In the genomic region with DNA sequence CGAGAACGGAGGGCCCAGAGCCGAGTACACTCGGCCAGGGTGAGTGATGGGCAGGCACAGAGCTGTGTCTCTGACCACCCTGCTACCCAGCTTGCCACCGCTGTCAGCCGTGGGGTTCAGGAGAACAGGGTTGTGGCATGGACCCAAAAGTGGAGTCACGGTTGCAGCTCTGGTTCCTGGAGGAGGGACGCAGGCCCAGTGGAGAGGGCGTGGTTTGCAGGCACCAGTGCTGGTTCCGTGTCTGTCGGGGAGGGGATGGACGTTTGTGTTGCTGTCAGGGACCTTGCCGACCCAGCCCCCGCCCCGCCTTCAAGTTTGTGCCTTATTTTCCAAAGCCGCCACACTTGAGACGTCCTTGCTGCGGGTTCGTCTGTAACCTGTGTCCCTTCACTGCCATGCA, we compare ENCODE assay signal across 18 cellular contexts. TPM values are rescaled to one million over a fixed set of nuclear protein-coding genes. Genes with fewer than 3 reads are reported as not detected.
DNase-seq lines count a peak whose midpoint lies in the region; ATAC-seq and TF ChIP-seq lines count a peak whose summit lies in the region.
"Had no signal": no experiment of that assay in that cellular context is flagged by ENCODE, and none has a peak within 500 bp of the region (broad histone marks: within the 10 kb centered on the region; RNA-seq: fewer than 3 reads in every experiment).

No MANE protein-coding gene starts in this region.

- no peak for DNase-seq in stimulated activated naive CD8-positive, alpha-beta T cell treated with anti-CD3 and anti-CD28 coated beads, Interleukin-15, Interleukin-2, amounts not matched to agents 100 U/mL and 50 U/mL, for 24 hours
- DNase-seq in activated naive CD8-positive, alpha-beta T cell treated with anti-CD3 and anti-CD28 coated beads for 36 hours, result no peak
- DNase-seq in nephron progenitor cell, result no peak
- DNase-seq in NCI-H510A (lab: John Stamatoyannopoulos, UW), result no peak
- DNase-seq: activated naive CD4-positive, alpha-beta T cell treated with anti-CD3 and anti-CD28 coated beads, Interleukin-2, amount 10 ng/mL, durations not matched to agents 7 days and 5 days; C1 segment of cervical spinal cord; Calu3; colonic mucosa; HCEC 1CT; NCI-H1417 treated with DMSO at 0.1 percent for 48 hours; NCI-H2081; NCI-H2227 treated with DMSO at 0.1 percent for 48 hours; NCI-H774; sigmoid colon had no signal

- H3K36me3 Mint-ChIP-seq in stimulated activated naive CD8-positive, alpha-beta T cell treated with anti-CD3 and anti-CD28 coated beads, Interleukin-15, Interleukin-2, amounts not matched to agents 100 ng/mL and 50 ng/mL, for 24 hours (ENCODE audit: low read depth), result peaks cover 29% of the 10 kb centered on the region
- H3K36me3 Mint-ChIP-seq in activated naive CD8-positive, alpha-beta T cell treated with anti-CD3 and anti-CD28 coated beads for 36 hours, result peaks cover 30% of the 10 kb centered on the region
- peaks cover 24% of the 10 kb centered on the region for H3K36me3 Mint-ChIP-seq in nephron progenitor cell (ENCODE audit: low read depth)

- H3K4me3 Mint-ChIP-seq in stimulated activated naive CD8-positive, alpha-beta T cell treated with anti-CD3 and anti-CD28 coated beads, Interleukin-15, Interleukin-2, amounts not matched to agents 100 ng/mL and 50 ng/mL, for 24 hours, result peak overlapping the region; percentile 20
- H3K4me3 Mint-ChIP-seq in activated naive CD8-positive, alpha-beta T cell treated with anti-CD3 and anti-CD28 coated beads for 36 hours, result no peak overlapping the region
- H3K4me3 Mint-ChIP-seq in nephron progenitor cell, result no peak overlapping the region
- H3K4me3 Mint-ChIP-seq: activated naive CD4-positive, alpha-beta T cell treated with anti-CD3 and anti-CD28 coated beads, Interleukin-2, amount 10 ng/mL, durations not matched to agents 7 days and 5 days; T-helper 2 cell treated with Interferon-gamma antibody and Interleukin-4, amounts not matched to agents 5 μg/mL and 100 μg/mL, for 36 hours had no signal

- H3K27me3 Mint-ChIP-seq in stimulated activated naive CD8-positive, alpha-beta T cell treated with anti-CD3 and anti-CD28 coated beads, Interleukin-15, Interleukin-2, amounts not matched to agents 100 ng/mL and 50 ng/mL, for 24 hours, result no peaks in the 10 kb centered on the region
- H3K27me3 Mint-ChIP-seq in activated naive CD8-positive, alpha-beta T cell treated with anti-CD3 and anti-CD28 coated beads for 36 hours, result no peaks in the 10 kb centered on the region
- peaks cover 4% of the 10 kb centered on the region for H3K27me3 Mint-ChIP-seq in nephron progenitor cell (ENCODE audit: low read depth, poor library complexity)
- H3K27me3 Mint-ChIP-seq: activated naive CD4-positive, alpha-beta T cell treated with anti-CD3 and anti-CD28 coated beads, Interleukin-2, amount 10 ng/mL, durations not matched to agents 7 days and 5 days had no signal

- peaks cover 67% of the 10 kb centered on the region for H3K4me1 Mint-ChIP-seq in stimulated activated naive CD8-positive, alpha-beta T cell treated with anti-CD3 and anti-CD28 coated beads, Interleukin-15, Interleukin-2, amounts not matched to agents 100 ng/mL and 50 ng/mL, for 24 hours (ENCODE audit: low read depth)
- peaks cover 66% of the 10 kb centered on the region for H3K4me1 Mint-ChIP-seq in activated naive CD8-positive, alpha-beta T cell treated with anti-CD3 and anti-CD28 coated beads for 36 hours
- H3K4me1 Mint-ChIP-seq in nephron progenitor cell, result peaks cover 58% of the 10 kb centered on the region

- no peak for TF ChIP-seq CTCF in nephron progenitor cell (IDR thresholded peaks at IDR 0.05)

- no peak overlapping the region for H3K27ac Mint-ChIP-seq in stimulated activated naive CD8-positive, alpha-beta T cell treated with anti-CD3 and anti-CD28 coated beads, Interleukin-15, Interleukin-2, amounts not matched to agents 100 ng/mL and 50 ng/mL, for 24 hours
- peak overlapping the region; percentile 66 for H3K27ac Mint-ChIP-seq in activated naive CD8-positive, alpha-beta T cell treated with anti-CD3 and anti-CD28 coated beads for 36 hours
- H3K27ac Mint-ChIP-seq in nephron progenitor cell, result peak overlapping the region; percentile 32
- H3K27ac Mint-ChIP-seq: activated naive CD4-positive, alpha-beta T cell treated with anti-CD3 and anti-CD28 coated beads, Interleukin-2, amount 10 ng/mL, durations not matched to agents 7 days and 5 days; T-helper 2 cell treated with Interferon-gamma antibody and Interleukin-4, amounts not matched to agents 5 μg/mL and 100 μg/mL, for 36 hours had no signal

- no peaks in the 10 kb centered on the region for H3K9me3 Mint-ChIP-seq in stimulated activated naive CD8-positive, alpha-beta T cell treated with anti-CD3 and anti-CD28 coated beads, Interleukin-15, Interleukin-2, amounts not matched to agents 100 ng/mL and 50 ng/mL, for 24 hours
- no peaks in the 10 kb centered on the region for H3K9me3 Mint-ChIP-seq in activated naive CD8-positive, alpha-beta T cell treated with anti-CD3 and anti-CD28 coated beads for 36 hours
- no peaks in the 10 kb centered on the region for H3K9me3 Mint-ChIP-seq in nephron progenitor cell
- H3K9me3 Mint-ChIP-seq: activated naive CD4-positive, alpha-beta T cell treated with anti-CD3 and anti-CD28 coated beads, Interleukin-2, amount 10 ng/mL, durations not matched to agents 7 days and 5 days; T-helper 2 cell treated with Interferon-gamma antibody and Interleukin-4, amounts not matched to agents 5 μg/mL and 100 μg/mL, for 36 hours had no signal

- no peak for ATAC-seq in stimulated activated naive CD8-positive, alpha-beta T cell treated with anti-CD3 and anti-CD28 coated beads, Interleukin-15, Interleukin-2, amounts not matched to agents 100 U/mL and 50 U/mL, for 24 hours
- ATAC-seq in HG03097 (IDR thresholded peaks at IDR 0.05; ENCODE audit: low FRiP score, unreplicated experiment) (no peak), GM18519 (IDR thresholded peaks at IDR 0.05; ENCODE audit: low FRiP score, unreplicated experiment) (no peak)

RNA-seq across cellular contexts. Expression of a gene that starts 45.1 kb away (rescaled TPM):
- 10 to 100 TPM; 43.1 to 47.1 TPM for total RNA-seq in activated naive CD8-positive, alpha-beta T cell treated with anti-CD3 and anti-CD28 coated beads for 36 hours

RNA-seq across cellular contexts. Expression of a gene that starts 48.2 kb away (rescaled TPM):
- 10 to 100 TPM; 38.1 to 38.2 TPM for total RNA-seq in activated naive CD8-positive, alpha-beta T cell treated with anti-CD3 and anti-CD28 coated beads for 36 hours
